In genomic region chr3:4425707-4426106, GRCh38 we compare ENCODE assay signal across 13 cellular contexts. TPM values are rescaled to one million over a fixed set of nuclear protein-coding genes. Genes with fewer than 3 reads are reported as not detected.
DNase-seq lines count a peak whose midpoint lies in the region; ATAC-seq, FAIRE-seq and TF ChIP-seq lines count a peak whose summit lies in the region.
"Had no signal": no experiment of that assay in that cellular context is flagged by ENCODE, and none has a peak within 500 bp of the region (broad histone marks: within the 10 kb centered on the region; RNA-seq: fewer than 3 reads in every experiment).

No MANE protein-coding gene starts in this region.

- H3K27me3 ChIP-seq in bronchial epithelial cell (ENCODE audit: control insufficient read depth, insufficient read depth, low read length): no peaks in the 10 kb centered on the region

- no peak overlapping the region for H3K4me3 Mint-ChIP-seq in effector memory CD8-positive, alpha-beta T cell

- ATAC-seq in activated CD4-positive, CD25-positive, alpha-beta regulatory T cell treated with anti-CD3 and anti-CD28 coated beads, Interleukin-2, amount 50 U/mL, for 24 hours: peak; percentile 45 to 56
- peak; percentile 39 for ATAC-seq in HG03354 (IDR thresholded peaks at IDR 0.05; ENCODE audit: poor library complexity, severe bottlenecking, unreplicated experiment)
- ATAC-seq in effector memory CD8-positive, alpha-beta T cell (replicated peaks): no peak

- TF ChIP-seq CTCF in bronchial epithelial cell (IDR thresholded peaks at IDR 0.05; ENCODE audit: insufficient read depth, low read length, severe bottlenecking): no peak

- peak overlapping the region in 1 of 2 donors; percentile 17 for H3K27ac Mint-ChIP-seq in effector memory CD8-positive, alpha-beta T cell

- peaks cover 3% of the 10 kb centered on the region for H3K36me3 Mint-ChIP-seq in effector memory CD8-positive, alpha-beta T cell (ENCODE audit: insufficient read depth)

- no peaks in the 10 kb centered on the region for H3K27me3 Mint-ChIP-seq in effector memory CD8-positive, alpha-beta T cell

- DNase-seq in activated CD4-positive, CD25-positive, alpha-beta regulatory T cell (lab: John Stamatoyannopoulos, UW): no peak
- peak; percentile 49 for DNase-seq in bronchial epithelial cell (ENCODE audit: low read depth)
- peak; percentile 5 for DNase-seq in stimulated activated CD4-positive, alpha-beta T cell treated with anti-CD3 and anti-CD28 coated beads, Interleukin-4, amount 100 ng/mL, for 1 hour
- no peak for DNase-seq in activated CD8-positive, alpha-beta memory T cell treated with anti-CD3 and anti-CD28 coated beads, Interleukin-2, amount 50 U/mL, for 48 hours
- no peak for DNase-seq in effector memory CD8-positive, alpha-beta T cell
- DNase-seq in DMS79 treated with DMSO at 0.1 percent for 48 hours (lab: John Stamatoyannopoulos, UW): no peak
- DNase-seq: 8988T, DMS79, Karpas-422, NCI-H2171 had no signal

- peaks cover 6 to 13% of the 10 kb centered on the region in 2 donors for H3K4me1 Mint-ChIP-seq in effector memory CD8-positive, alpha-beta T cell (ENCODE audit: low read depth in 2 of 2)

- no peaks in the 10 kb centered on the region for H3K9me3 Mint-ChIP-seq in effector memory CD8-positive, alpha-beta T cell

- no peak for FAIRE-seq in bronchial epithelial cell (lab: Jason Lieb, UNC)

- peaks cover 2% of the 10 kb centered on the region for H3K36me3 ChIP-seq in bronchial epithelial cell (ENCODE audit: control insufficient read depth, insufficient read depth, low read length)
- H3K36me3 ChIP-seq: HAP-1 had no signal

- H3K4me3 ChIP-seq in bronchial epithelial cell (ENCODE audit: low read depth, low read length): no peak overlapping the region
- H3K4me3 ChIP-seq: HAP-1 had no signal

RNA-seq across cellular contexts. Expression of gene SUMF1, which starts 41.4 kb away (rescaled TPM):
- 44.5 and 81.7 TPM in 2 replicates for total RNA-seq in bronchial epithelial cell

Comparison
In these comparisons a context has a peak if more than half of its experiments do, and no peak if none do; other contexts are left out.
1. DNase-seq: peak in bronchial epithelial cell (single experiment) and stimulated activated CD4-positive, alpha-beta T cell treated with anti-CD3 and anti-CD28 coated beads, Interleukin-4, amount 100 ng/mL, for 1 hour (single experiment); none in activated CD4-positive, CD25-positive, alpha-beta regulatory T cell (0 of 4), activated CD8-positive, alpha-beta memory T cell treated with anti-CD3 and anti-CD28 coated beads, Interleukin-2, amount 50 U/mL, for 48 hours (single experiment), effector memory CD8-positive, alpha-beta T cell (0 of 3) and DMS79 treated with DMSO at 0.1 percent for 48 hours (single experiment).